ENCODE assay signal across 21 cellular contexts in genomic region chr1:238892612-238893011, GRCh38.
DNase-seq lines count a peak whose midpoint lies in the region; ATAC-seq, FAIRE-seq and TF ChIP-seq lines count a peak whose summit lies in the region.
"Had no signal": no experiment of that assay in that cellular context is flagged by ENCODE, and none has a peak within 500 bp of the region (broad histone marks: within the 10 kb centered on the region; RNA-seq: fewer than 3 reads in every experiment).

No MANE protein-coding gene starts in this region.

- H4K20me1 ChIP-seq in astrocyte (ENCODE audit: insufficient read depth, low read length) (no peaks in the 10 kb centered on the region), keratinocyte (ENCODE audit: control insufficient read depth, extremely low read depth, insufficient read depth, low read length) (no peaks in the 10 kb centered on the region)

- no peaks in the 10 kb centered on the region for H3K9me1 ChIP-seq in keratinocyte (ENCODE audit: control insufficient read depth, extremely low read depth, insufficient read depth, low read length)

- TF ChIP-seq EP300 in stomach (IDR thresholded peaks at IDR 0.05), result no peak

- CTCF ChIA-PET in CD4-positive, alpha-beta T cell (lab: Charles Lee), result no interaction called here

- FAIRE-seq in astrocyte (lab: Jason Lieb, UNC) (no peak), keratinocyte (lab: Jason Lieb, UNC) (peak; percentile 98)
- FAIRE-seq: HTR-8/SVneo had no signal

- no peak for TF ChIP-seq POLR2A in stomach (IDR thresholded peaks at IDR 0.05)

- WGBS in stomach, 5 donors, result 59 to 83% (median 74%) methylated on average over 4 of the region's 4 CpGs

- H3K36me3 Mint-ChIP-seq in astrocyte (ENCODE audit: low read depth, unreplicated experiment), result no peaks in the 10 kb centered on the region
- no peaks in the 10 kb centered on the region for H3K36me3 Mint-ChIP-seq in CD4-positive, alpha-beta T cell (ENCODE audit: low read depth)
- H3K36me3 Mint-ChIP-seq: activated naive CD4-positive, alpha-beta T cell treated with anti-CD3 and anti-CD28 coated beads, Interleukin-2, amount 50 U/mL, for 24 hours; naive thymus-derived CD4-positive, alpha-beta T cell had no signal

- POLR2A ChIA-PET in CD4-positive, alpha-beta T cell (lab: Charles Lee), result no interaction called here

- H3K27me3 ChIP-seq in astrocyte (ENCODE audit: insufficient read depth, low read length), result no peaks in the 10 kb centered on the region
- H3K27me3 ChIP-seq in keratinocyte (ENCODE audit: control insufficient read depth, extremely low read depth, insufficient read depth, low read length), result no peaks in the 10 kb centered on the region
- H3K27me3 ChIP-seq in CD4-positive, alpha-beta T cell (ENCODE audit: control insufficient read depth, insufficient read depth, low read length), result no peaks in the 10 kb centered on the region
- H3K27me3 ChIP-seq in stomach, result no peaks in the 10 kb centered on the region
- H3K27me3 ChIP-seq: body of pancreas had no signal

- no peaks in the 10 kb centered on the region for H3K4me1 ChIP-seq in astrocyte (ENCODE audit: insufficient read depth, low read length)
- peaks cover 20% of the 10 kb centered on the region for H3K4me1 ChIP-seq in keratinocyte (ENCODE audit: control insufficient read depth, extremely low read depth, insufficient read depth, low read length)
- no peaks in the 10 kb centered on the region for H3K4me1 ChIP-seq in stomach
- H3K4me1 ChIP-seq: body of pancreas had no signal

- no peak overlapping the region for H3K4me3 Mint-ChIP-seq in astrocyte (ENCODE audit: unreplicated experiment)
- H3K4me3 Mint-ChIP-seq in CD4-positive, alpha-beta T cell, result no peak overlapping the region
- H3K4me3 Mint-ChIP-seq: activated naive CD4-positive, alpha-beta T cell treated with anti-CD3 and anti-CD28 coated beads, Interleukin-2, amount 50 U/mL, for 24 hours; naive thymus-derived CD4-positive, alpha-beta T cell; T-helper 1 cell treated with Interleukin-12 subunit alpha and Interleukin-12 subunit beta and Interleukin-4 antibody, amounts not matched to agents 30 μg/mL and 1 μg/mL, for 36 hours had no signal

- H3K79me2 ChIP-seq in astrocyte (ENCODE audit: insufficient read depth, low read length) (no peaks in the 10 kb centered on the region), keratinocyte (ENCODE audit: control insufficient read depth, insufficient read depth, low read length) (no peaks in the 10 kb centered on the region)

- H3K27ac Mint-ChIP-seq in astrocyte (ENCODE audit: unreplicated experiment), result no peak overlapping the region
- no peak overlapping the region for H3K27ac Mint-ChIP-seq in CD4-positive, alpha-beta T cell
- H3K27ac Mint-ChIP-seq: activated naive CD4-positive, alpha-beta T cell treated with anti-CD3 and anti-CD28 coated beads, Interleukin-2, amount 50 U/mL, for 24 hours; naive thymus-derived CD4-positive, alpha-beta T cell; T-helper 1 cell treated with Interleukin-12 subunit alpha and Interleukin-12 subunit beta and Interleukin-4 antibody, amounts not matched to agents 30 μg/mL and 1 μg/mL, for 36 hours had no signal

- ATAC-seq in GM18502 (IDR thresholded peaks at IDR 0.05; ENCODE audit: poor library complexity, unreplicated experiment), result no peak
- no peak for ATAC-seq in CD4-positive, alpha-beta T cell (ENCODE audit: poor library complexity)
- ATAC-seq: body of pancreas; naive thymus-derived CD4-positive, alpha-beta T cell had no signal

- intact Hi-C loops in CD4-positive, alpha-beta T cell (cut with DNase I, micrococcal nuclease), result no loop called here
- intact Hi-C loops in stomach (cut with DNase I; ENCODE audit: low total_unique reads), result no loop called here

- no peak for TF ChIP-seq CTCF in astrocyte (IDR thresholded peaks at IDR 0.05; ENCODE audit: insufficient read depth, low read depth, low read length)
- no peak for TF ChIP-seq CTCF in keratinocyte (optimal IDR thresholded peaks at IDR 0.05 in 1 of 3, IDR thresholded peaks at IDR 0.05 in 1 of 3, conservative IDR thresholded peaks at IDR 0.05 in 1 of 3; ENCODE audit: extremely low read depth in 1 of 3, insufficient read depth in 2 of 3, low read length in 3 of 3)
- no peak for TF ChIP-seq CTCF in CD4-positive, alpha-beta T cell (IDR thresholded peaks at IDR 0.05)
- no peak for TF ChIP-seq CTCF in stomach (IDR thresholded peaks at IDR 0.05)

- no peaks in the 10 kb centered on the region for H3K27me3 Mint-ChIP-seq in astrocyte (ENCODE audit: low read depth, unreplicated experiment)
- H3K27me3 Mint-ChIP-seq in CD4-positive, alpha-beta T cell, result no peaks in the 10 kb centered on the region
- H3K27me3 Mint-ChIP-seq: activated naive CD4-positive, alpha-beta T cell treated with anti-CD3 and anti-CD28 coated beads, Interleukin-2, amount 50 U/mL, for 24 hours; naive thymus-derived CD4-positive, alpha-beta T cell had no signal

- H3K4me3 ChIP-seq in astrocyte (ENCODE audit: insufficient read depth, low read depth, low read length) (no peak overlapping the region), keratinocyte (ENCODE audit: control insufficient read depth in 2 of 3, extremely low read depth in 1 of 3, insufficient read depth in 2 of 3, low read depth in 1 of 3, low read length in 3 of 3) (no peak overlapping the region), stomach (no peak overlapping the region)
- H3K4me3 ChIP-seq: body of pancreas, skin epidermis had no signal

- H3K27ac ChIP-seq in astrocyte (ENCODE audit: low read depth, low read length) (no peak overlapping the region), keratinocyte (ENCODE audit: control insufficient read depth, insufficient read depth, low read length) (no peak overlapping the region), stomach (no peak overlapping the region)
- H3K27ac ChIP-seq in CD4-positive, alpha-beta T cell (ENCODE audit: low read depth, low read length), result no peak overlapping the region
- H3K27ac ChIP-seq: body of pancreas, skin epidermis had no signal

- H3K9me3 Mint-ChIP-seq in astrocyte (ENCODE audit: unreplicated experiment), result no peaks in the 10 kb centered on the region
- H3K9me3 Mint-ChIP-seq in CD4-positive, alpha-beta T cell, result peaks cover 4% of the 10 kb centered on the region

- peaks cover 10% of the 10 kb centered on the region for H3K4me1 Mint-ChIP-seq in astrocyte (ENCODE audit: low read depth, unreplicated experiment)
- H3K4me1 Mint-ChIP-seq in CD4-positive, alpha-beta T cell (ENCODE audit: low read depth), result no peaks in the 10 kb centered on the region
- H3K4me1 Mint-ChIP-seq: activated naive CD4-positive, alpha-beta T cell treated with anti-CD3 and anti-CD28 coated beads, Interleukin-2, amount 50 U/mL, for 24 hours had no signal

- peak; percentile 33 for DNase-seq in DMS53 treated with DMSO at 0.1 percent for 48 hours (lab: John Stamatoyannopoulos, UW; ENCODE audit: unreplicated experiment)
- peak; percentile 58 for DNase-seq in M059J (ENCODE audit: low read depth)
- DNase-seq in astrocyte (ENCODE audit: low read depth), result peak; percentile 47
- peak; percentile 59 for DNase-seq in keratinocyte (ENCODE audit: low read depth, low spot score)
- DNase-seq in CD4-positive, alpha-beta T cell, result no peak
- DNase-seq in activated CD4-positive, alpha-beta T cell treated with anti-CD3 and anti-CD28 coated beads for 4 hours, result no peak
- DNase-seq in stomach, result no peak
- DNase-seq: activated T-cell treated with anti-CD3 and anti-CD28 coated beads, Interleukin-2, amount 50 U/mL, for 48 hours; cortex of kidney; erythroblast; naive thymus-derived CD4-positive, alpha-beta T cell; NCI-H146; NK-92 treated with Interleukin-12 subunit alpha and Interleukin-12 subunit beta, amount 100 ng/mL, for 24 hours; Right ventricle myocardium superior; stimulated activated CD4-positive, alpha-beta T cell treated with anti-CD3 and anti-CD28 coated beads, Interleukin-2, amount 100 ng/mL, for 48 hours had no signal

- H3K4me2 ChIP-seq in astrocyte (ENCODE audit: low read length) (no peak overlapping the region), keratinocyte (ENCODE audit: control insufficient read depth, extremely low read depth, insufficient read depth, low read depth, low read length) (peak overlapping the region; percentile 17)

- no peak overlapping the region for H2AFZ ChIP-seq in astrocyte (ENCODE audit: low read depth, low read length)
- H2AFZ ChIP-seq in keratinocyte (ENCODE audit: control insufficient read depth, low read length), result no peak overlapping the region

- no peaks in the 10 kb centered on the region for H3K36me3 ChIP-seq in astrocyte (ENCODE audit: insufficient read depth, low read length)
- no peaks in the 10 kb centered on the region for H3K36me3 ChIP-seq in keratinocyte (ENCODE audit: control insufficient read depth in 2 of 2, extremely low read depth in 1 of 2, insufficient read depth in 2 of 2, low read length in 2 of 2)
- H3K36me3 ChIP-seq in stomach, result no peaks in the 10 kb centered on the region

- dilution Hi-C loops in keratinocyte (cut with MboI; ENCODE audit: extremely low pct_ligation_motif_present, low sequenced_read_pairs), result no loop called here

- H3K9ac ChIP-seq in astrocyte (ENCODE audit: low read length) (no peak overlapping the region), keratinocyte (ENCODE audit: control insufficient read depth, extremely low read depth, insufficient read depth, low read length) (no peak overlapping the region)

- no peaks in the 10 kb centered on the region for H3K9me3 ChIP-seq in astrocyte (ENCODE audit: insufficient read depth, low read depth, low read length)
- H3K9me3 ChIP-seq in keratinocyte (ENCODE audit: control insufficient read depth, low read depth, low read length), result no peaks in the 10 kb centered on the region
- H3K9me3 ChIP-seq in CD4-positive, alpha-beta T cell (ENCODE audit: control insufficient read depth, low read length), result peaks cover 6% of the 10 kb centered on the region
- H3K9me3 ChIP-seq in stomach, result no peaks in the 10 kb centered on the region
- H3K9me3 ChIP-seq: body of pancreas had no signal

Comparison
In these comparisons a context has a peak if more than half of its experiments do, and no peak if none do; other contexts are left out.
1. DNase-seq: peak in DMS53 treated with DMSO at 0.1 percent for 48 hours (single experiment), M059J (single experiment), astrocyte (single experiment) and keratinocyte (single experiment); none in CD4-positive, alpha-beta T cell (0 of 10), activated CD4-positive, alpha-beta T cell treated with anti-CD3 and anti-CD28 coated beads for 4 hours (0 of 2) and stomach (single experiment).